22 cellular contexts compared by ENCODE assay signal in the genomic region with DNA sequence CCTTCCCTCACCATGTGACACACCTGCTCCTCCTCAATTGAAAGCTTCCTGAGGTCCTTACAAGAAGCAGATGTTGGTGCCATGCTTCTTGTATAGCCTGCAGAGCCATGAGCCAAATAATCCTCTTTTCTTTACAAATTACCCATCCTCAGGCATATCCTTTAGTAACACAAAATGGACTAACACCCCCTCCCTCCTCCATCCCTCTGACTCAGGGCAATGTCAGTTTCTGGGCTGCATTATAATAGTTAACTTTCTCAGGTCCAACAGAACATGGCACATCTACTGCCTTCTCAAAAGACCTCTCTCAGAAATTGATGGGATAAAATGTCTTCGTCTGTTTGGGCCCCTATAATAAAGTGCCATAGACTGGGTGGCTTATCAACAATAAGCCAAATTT.
"Had no signal": no experiment of that assay in that cellular context is flagged by ENCODE, and none has a peak within 500 bp of the region (broad histone marks: within the 10 kb centered on the region; RNA-seq: fewer than 3 reads in every experiment).

No MANE protein-coding gene starts in this region.

- H3K4me1 ChIP-seq: breast epithelium, spleen, upper lobe of left lung had no signal

- H3K27ac ChIP-seq: breast epithelium, heart right ventricle, spleen, upper lobe of left lung had no signal

- H3K36me3 Mint-ChIP-seq: activated CD4-positive, alpha-beta memory T cell treated with anti-CD3 and anti-CD28 coated beads for 36 hours; activated naive CD8-positive, alpha-beta T cell treated with anti-CD3 and anti-CD28 coated beads, Interleukin-2, amount 10 ng/mL, durations not matched to agents 7 days and 5 days; memory B cell had no signal

- H3K4me3 ChIP-seq: breast epithelium, dorsolateral prefrontal cortex, heart right ventricle, spleen, upper lobe of left lung had no signal

- H3K9me3 ChIP-seq: breast epithelium, heart right ventricle, spleen, upper lobe of left lung had no signal

- H3K27me3 ChIP-seq: breast epithelium, dorsolateral prefrontal cortex, heart right ventricle, upper lobe of left lung had no signal

- H3K27me3 Mint-ChIP-seq: activated B cell treated with CpG ODN at 0.5 μM for 24 hours; activated CD4-positive, alpha-beta memory T cell treated with anti-CD3 and anti-CD28 coated beads for 36 hours; activated CD4-positive, alpha-beta T cell treated with anti-CD3 and anti-CD28 coated beads for 36 hours; memory B cell had no signal

- H3K36me3 ChIP-seq: breast epithelium, heart right ventricle, spleen, upper lobe of left lung had no signal

- H3K27ac Mint-ChIP-seq: activated B cell treated with CpG ODN at 0.5 μM for 24 hours; activated CD4-positive, alpha-beta memory T cell treated with anti-CD3 and anti-CD28 coated beads for 36 hours; activated CD4-positive, alpha-beta T cell treated with anti-CD3 and anti-CD28 coated beads for 36 hours; activated naive CD4-positive, alpha-beta T cell treated with anti-CD3 and anti-CD28 coated beads for 36 hours; activated naive CD8-positive, alpha-beta T cell treated with anti-CD3 and anti-CD28 coated beads, Interleukin-2, amount 10 ng/mL, durations not matched to agents 7 days and 5 days; memory B cell; progenitor cell of endocrine pancreas; T-helper 1 cell treated with Interleukin-12 subunit alpha and Interleukin-12 subunit beta and Interleukin-4 antibody, amounts not matched to agents 30 μg/mL and 1 μg/mL, for 36 hours had no signal

- H3K4me3 Mint-ChIP-seq: activated B cell treated with CpG ODN at 0.5 μM for 24 hours; activated CD4-positive, alpha-beta memory T cell treated with anti-CD3 and anti-CD28 coated beads for 36 hours; activated CD4-positive, alpha-beta T cell treated with anti-CD3 and anti-CD28 coated beads for 36 hours; activated naive CD4-positive, alpha-beta T cell treated with anti-CD3 and anti-CD28 coated beads for 36 hours; activated naive CD8-positive, alpha-beta T cell treated with anti-CD3 and anti-CD28 coated beads, Interleukin-2, amount 10 ng/mL, durations not matched to agents 7 days and 5 days; central memory CD8-positive, alpha-beta T cell; memory B cell; T-helper 1 cell treated with Interleukin-12 subunit alpha and Interleukin-12 subunit beta and Interleukin-4 antibody, amounts not matched to agents 30 μg/mL and 1 μg/mL, for 36 hours had no signal

- H3K4me1 Mint-ChIP-seq: activated CD4-positive, alpha-beta T cell treated with anti-CD3 and anti-CD28 coated beads for 36 hours; central memory CD8-positive, alpha-beta T cell had no signal

- DNase-seq: activated B cell treated with CpG ODN at 0.5 μM for 24 hours; activated CD4-positive, alpha-beta memory T cell treated with anti-CD3 and anti-CD28 coated beads for 36 hours; activated CD4-positive, alpha-beta T cell treated with anti-CD3 and anti-CD28 coated beads for 36 hours; activated naive CD4-positive, alpha-beta T cell treated with anti-CD3 and anti-CD28 coated beads for 36 hours; activated naive CD8-positive, alpha-beta T cell treated with anti-CD3 and anti-CD28 coated beads, Interleukin-2, amount 10 ng/mL, durations not matched to agents 7 days and 5 days; activated T-cell treated with anti-CD3 and anti-CD28 coated beads, Interleukin-2, amount 50 U/mL, for 48 hours; amniotic stem cell; dorsolateral prefrontal cortex; heart right ventricle; left colon; retina; spleen; stimulated activated CD4-positive, alpha-beta T cell treated with anti-CD3 and anti-CD28 coated beads, Interleukin-4, amount 100 ng/mL, for 1 hour; stimulated activated naive CD4-positive, alpha-beta T cell treated with Interleukin-2 at 50 U/mL for 16 hours; T1000; upper lobe of left lung had no signal

- ATAC-seq: activated CD4-positive, alpha-beta T cell treated with anti-CD3 and anti-CD28 coated beads for 36 hours; heart right ventricle; left colon had no signal

- H3K9me3 Mint-ChIP-seq: activated B cell treated with CpG ODN at 0.5 μM for 24 hours; activated CD4-positive, alpha-beta memory T cell treated with anti-CD3 and anti-CD28 coated beads for 36 hours; activated naive CD4-positive, alpha-beta T cell treated with anti-CD3 and anti-CD28 coated beads for 36 hours; central memory CD8-positive, alpha-beta T cell; memory B cell; nephron progenitor cell; T-helper 1 cell treated with Interleukin-12 subunit alpha and Interleukin-12 subunit beta and Interleukin-4 antibody, amounts not matched to agents 30 μg/mL and 1 μg/mL, for 36 hours had no signal
